Comparison of ENCODE assay signal across 29 cellular contexts in the genomic region with DNA sequence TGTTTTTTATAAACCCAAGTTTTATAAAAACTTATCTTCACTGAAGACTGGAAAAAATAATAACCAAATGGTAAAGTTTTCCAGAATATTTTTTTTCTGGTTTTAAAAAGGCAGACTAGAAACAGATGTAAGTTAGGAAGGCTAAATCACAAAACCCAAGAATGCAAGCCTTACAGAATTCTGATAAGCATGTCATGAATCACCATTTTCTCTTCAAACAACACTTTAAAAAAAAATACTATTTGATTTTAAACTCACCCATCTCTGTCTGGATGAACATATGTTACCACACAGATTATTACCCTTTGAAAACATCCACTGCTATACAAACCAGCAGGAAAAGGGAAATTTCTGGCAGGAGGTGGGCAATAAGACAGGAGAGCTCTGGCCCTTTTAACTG.
DNase-seq lines count a peak whose midpoint lies in the region; ATAC-seq and TF ChIP-seq lines count a peak whose summit lies in the region.
"Had no signal": no experiment of that assay in that cellular context is flagged by ENCODE, and none has a peak within 500 bp of the region (broad histone marks: within the 10 kb centered on the region; RNA-seq: fewer than 3 reads in every experiment).

No MANE protein-coding gene starts in this region.

- peak overlapping the region; percentile 56; the same call in 1 of the 2 replicates for H3K27ac ChIP-seq in GM23338 (ENCODE audit: low read depth)
- H3K27ac ChIP-seq: ascending aorta, gastroesophageal sphincter, parathyroid adenoma had no signal

- H3K36me3 ChIP-seq in GM23338 (ENCODE audit: insufficient read depth) = no peaks in the 10 kb centered on the region
- H3K36me3 ChIP-seq: ascending aorta, gastroesophageal sphincter had no signal

- H3K9me3 Mint-ChIP-seq in GM23338 (no peaks in the 10 kb centered on the region), osteocyte (ENCODE audit: unreplicated experiment) (no peaks in the 10 kb centered on the region)
- no peaks in the 10 kb centered on the region for H3K9me3 Mint-ChIP-seq in activated naive CD4-positive, alpha-beta T cell treated with anti-CD3 and anti-CD28 coated beads for 36 hours
- H3K9me3 Mint-ChIP-seq: dendritic cell treated with granulocyte-macrophage colony-stimulating factor and Interleukin-4, amounts not matched to agents 40 ng/mL and 50 ng/mL, for 4 days; stimulated activated naive B cell treated with anti-CD40 and anti-IgM and Interleukin-4, amounts not matched to agents 10 μg/mL and 1 μg/mL and 100 μg/mL, for 72 hours had no signal

- no peak overlapping the region; the same call in 1 of the 2 replicates for H3K27ac Mint-ChIP-seq in GM23338
- peak overlapping the region; percentile 69 for H3K27ac Mint-ChIP-seq in osteocyte (ENCODE audit: unreplicated experiment)
- H3K27ac Mint-ChIP-seq in activated naive CD4-positive, alpha-beta T cell treated with anti-CD3 and anti-CD28 coated beads for 36 hours = no peak overlapping the region
- H3K27ac Mint-ChIP-seq: activated naive CD8-positive, alpha-beta T cell; dendritic cell treated with granulocyte-macrophage colony-stimulating factor and Interleukin-4, amounts not matched to agents 40 ng/mL and 50 ng/mL, for 4 days; stimulated activated naive B cell treated with anti-CD40 and anti-IgM and Interleukin-4, amounts not matched to agents 10 μg/mL and 1 μg/mL and 100 μg/mL, for 72 hours had no signal

- no peak overlapping the region for H2AFZ ChIP-seq in GM23338
- H2AFZ ChIP-seq: parathyroid adenoma had no signal

- no peaks in the 10 kb centered on the region for H4K20me1 ChIP-seq in GM23338 (replicated peaks; ENCODE audit: insufficient read depth)

- no peak for DNase-seq in GM23338 (ENCODE audit: low spot score)
- DNase-seq in amniotic epithelial cell (ENCODE audit: low read depth) = peak; percentile 68
- peak; percentile 86 for DNase-seq in fibroblast of the aortic adventitia (ENCODE audit: low read depth)
- DNase-seq in osteocyte (ENCODE audit: extremely low spot score, unreplicated experiment) = no peak
- DNase-seq in activated naive CD4-positive, alpha-beta T cell treated with anti-CD3 and anti-CD28 coated beads for 36 hours = no peak
- DNase-seq: activated CD4-positive, alpha-beta T cell treated with anti-CD3 and anti-CD28 coated beads, Interleukin-2, amount 50 U/mL, for 1 hour; activated effector memory CD4-positive, alpha-beta T cell treated with Interleukin-2 at 50 U/mL for 16 hours; activated T-cell treated with anti-CD3 and anti-CD28 coated beads, Interleukin-2, amount 50 U/mL, for 1 hour; C1 segment of cervical spinal cord; caudate nucleus; DMS53; hippocampal formation; left colon; NCI-H2029 treated with DMSO at 0.1 percent for 48 hours; NCI-H345; NCI-H748 treated with DMSO at 0.1 percent for 48 hours; retina; SIG-M5; stimulated activated naive B cell treated with anti-CD40 and anti-IgM and Interleukin-4, amounts not matched to agents 10 μg/mL and 1 μg/mL and 100 μg/mL, for 72 hours; substantia nigra; trophoblast cell had no signal

- H3K4me1 Mint-ChIP-seq in GM23338 (peaks cover 25% of the 10 kb centered on the region), osteocyte (ENCODE audit: unreplicated experiment) (peaks cover 20% of the 10 kb centered on the region)
- H3K4me1 Mint-ChIP-seq in activated naive CD4-positive, alpha-beta T cell treated with anti-CD3 and anti-CD28 coated beads for 36 hours (ENCODE audit: low read depth) = no peaks in the 10 kb centered on the region
- H3K4me1 Mint-ChIP-seq: stimulated activated naive B cell treated with anti-CD40 and anti-IgM and Interleukin-4, amounts not matched to agents 10 μg/mL and 1 μg/mL and 100 μg/mL, for 72 hours had no signal

- CTCF ChIA-PET in activated naive CD4-positive, alpha-beta T cell treated with anti-CD3 and anti-CD28 coated beads for 36 hours (lab: Charles Lee) = no interaction called here

- TF ChIP-seq CTCF in GM23338 (conservative IDR thresholded peaks at IDR 0.05; ENCODE audit: low read depth in 2 of 2) (no peak), fibroblast of the aortic adventitia (IDR thresholded peaks at IDR 0.05; ENCODE audit: insufficient read depth, low read length) (no peak), osteocyte (IDR thresholded peaks at IDR 0.05) (no peak)

- peaks cover 22% of the 10 kb centered on the region for H3K4me1 ChIP-seq in GM23338 (ENCODE audit: insufficient read depth)
- H3K4me1 ChIP-seq: ascending aorta, parathyroid adenoma had no signal

- no peaks in the 10 kb centered on the region for H3K36me3 Mint-ChIP-seq in GM23338 (ENCODE audit: low read depth)
- H3K36me3 Mint-ChIP-seq in osteocyte (ENCODE audit: unreplicated experiment) = no peaks in the 10 kb centered on the region
- H3K36me3 Mint-ChIP-seq in activated naive CD4-positive, alpha-beta T cell treated with anti-CD3 and anti-CD28 coated beads for 36 hours (ENCODE audit: low read depth) = no peaks in the 10 kb centered on the region
- H3K36me3 Mint-ChIP-seq: activated naive CD8-positive, alpha-beta T cell; stimulated activated naive B cell treated with anti-CD40 and anti-IgM and Interleukin-4, amounts not matched to agents 10 μg/mL and 1 μg/mL and 100 μg/mL, for 72 hours had no signal

- H3K27me3 Mint-ChIP-seq in GM23338 (ENCODE audit: insufficient read depth, low read depth, poor library complexity) (peaks cover 6% of the 10 kb centered on the region), osteocyte (ENCODE audit: unreplicated experiment) (no peaks in the 10 kb centered on the region)
- peaks cover 14% of the 10 kb centered on the region for H3K27me3 Mint-ChIP-seq in activated naive CD4-positive, alpha-beta T cell treated with anti-CD3 and anti-CD28 coated beads for 36 hours (ENCODE audit: low read depth)

- H3K9me2 ChIP-seq in GM23338 (ENCODE audit: insufficient read depth) = no peaks in the 10 kb centered on the region

- ATAC-seq in GM23338 = no peak
- no peak for ATAC-seq in GM18907 (IDR thresholded peaks at IDR 0.05; ENCODE audit: unreplicated experiment)
- no peak for ATAC-seq in GM19351 (IDR thresholded peaks at IDR 0.05; ENCODE audit: unreplicated experiment)
- ATAC-seq: gastroesophageal sphincter; K562; left colon; stimulated activated naive B cell treated with anti-CD40 and anti-IgM and Interleukin-4, amounts not matched to agents 10 μg/mL and 1 μg/mL and 100 μg/mL, for 72 hours had no signal

- no peaks in the 10 kb centered on the region for H3F3A ChIP-seq in GM23338 (replicated peaks; ENCODE audit: low read depth)

- no peak overlapping the region for H3K4me3 ChIP-seq in GM23338
- H3K4me3 ChIP-seq in fibroblast of the aortic adventitia (ENCODE audit: low read depth, low read length) = no peak overlapping the region
- H3K4me3 ChIP-seq: ascending aorta, gastroesophageal sphincter, K562 had no signal

- H3K4me3 Mint-ChIP-seq in GM23338 = no peak overlapping the region
- no peak overlapping the region for H3K4me3 Mint-ChIP-seq in osteocyte (ENCODE audit: unreplicated experiment)
- no peak overlapping the region for H3K4me3 Mint-ChIP-seq in activated naive CD4-positive, alpha-beta T cell treated with anti-CD3 and anti-CD28 coated beads for 36 hours
- H3K4me3 Mint-ChIP-seq: activated naive CD8-positive, alpha-beta T cell; dendritic cell treated with granulocyte-macrophage colony-stimulating factor and Interleukin-4, amounts not matched to agents 40 ng/mL and 50 ng/mL, for 4 days; stimulated activated naive B cell treated with anti-CD40 and anti-IgM and Interleukin-4, amounts not matched to agents 10 μg/mL and 1 μg/mL and 100 μg/mL, for 72 hours had no signal

- no peaks in the 10 kb centered on the region for H3K79me2 ChIP-seq in GM23338 (replicated peaks; ENCODE audit: insufficient read depth)
- H3K79me2 ChIP-seq: parathyroid adenoma had no signal

- no peaks in the 10 kb centered on the region for H3K27me3 ChIP-seq in GM23338 (ENCODE audit: insufficient read depth)
- H3K27me3 ChIP-seq: ascending aorta, gastroesophageal sphincter had no signal

- intact Hi-C loops in activated naive CD4-positive, alpha-beta T cell treated with anti-CD3 and anti-CD28 coated beads for 36 hours (cut with micrococcal nuclease) = no loop called here

- 0 out of 2 replicates have a peak overlapping the region, but pooled peaks have one; percentile 3 for H3K4me2 ChIP-seq in GM23338

TF ChIP-seq in GM23338, 12 proteins besides CTCF, POLR2A, EP300 and RAD21:
- no peak for TF ChIP-seq POLR2AphosphoS5 (IDR thresholded peaks at IDR 0.05; ENCODE audit: low read depth)
- no peak for TF ChIP-seq NANOG (IDR thresholded peaks at IDR 0.05; ENCODE audit: borderline replicate concordance)
- TF ChIP-seq EZH2phosphoT487 (IDR thresholded peaks at IDR 0.05; ENCODE audit: unreplicated experiment) = no peak
- TF ChIP-seq, protein P1, sequence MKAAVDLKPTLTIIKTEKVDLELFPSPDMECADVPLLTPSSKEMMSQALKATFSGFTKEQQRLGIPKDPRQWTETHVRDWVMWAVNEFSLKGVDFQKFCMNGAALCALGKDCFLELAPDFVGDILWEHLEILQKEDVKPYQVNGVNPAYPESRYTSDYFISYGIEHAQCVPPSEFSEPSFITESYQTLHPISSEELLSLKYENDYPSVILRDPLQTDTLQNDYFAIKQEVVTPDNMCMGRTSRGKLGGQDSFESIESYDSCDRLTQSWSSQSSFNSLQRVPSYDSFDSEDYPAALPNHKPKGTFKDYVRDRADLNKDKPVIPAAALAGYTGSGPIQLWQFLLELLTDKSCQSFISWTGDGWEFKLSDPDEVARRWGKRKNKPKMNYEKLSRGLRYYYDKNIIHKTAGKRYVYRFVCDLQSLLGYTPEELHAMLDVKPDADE (IDR thresholded peaks at IDR 0.05) = no peak
TF ChIP-seq in GM23338: peak in this region for 0.

Comparison
In these comparisons a context has a peak if more than half of its experiments do, and no peak if none do; other contexts are left out.
1. DNase-seq: peak in amniotic epithelial cell (single experiment) and fibroblast of the aortic adventitia (single experiment); none in GM23338 (single experiment), osteocyte (single experiment) and activated naive CD4-positive, alpha-beta T cell treated with anti-CD3 and anti-CD28 coated beads for 36 hours (single experiment).